In the genomic region with DNA sequence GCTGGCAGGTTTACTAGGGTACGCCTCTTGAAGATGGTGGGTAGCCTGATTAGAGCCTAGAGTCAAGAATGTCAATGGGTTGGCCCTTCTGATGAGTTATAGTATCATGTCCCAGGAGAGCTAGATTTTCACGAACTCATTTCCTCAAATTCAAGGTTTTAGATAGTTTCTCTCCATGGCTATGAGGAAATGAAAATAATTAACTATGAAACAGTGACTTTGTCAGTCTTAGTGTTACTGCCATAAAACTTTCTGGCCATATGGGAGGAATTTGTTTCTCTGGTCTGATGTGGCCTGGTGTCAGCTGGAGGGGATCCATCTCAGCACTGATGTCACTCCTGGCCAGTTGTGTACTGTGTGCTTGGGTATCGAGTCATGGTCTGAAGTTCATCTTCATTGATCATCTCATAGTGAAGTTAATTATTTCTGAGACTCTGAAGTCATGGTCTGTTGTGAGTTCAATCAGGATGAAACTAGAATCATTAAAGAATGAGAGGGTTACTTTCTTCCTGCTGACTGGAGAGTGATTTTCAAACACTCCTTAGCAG, we compare ENCODE assay signal across 14 cellular contexts. TPM values are rescaled to one million over a fixed set of nuclear protein-coding genes. Genes with fewer than 3 reads are reported as not detected.
DNase-seq lines count a peak whose midpoint lies in the region; ATAC-seq, FAIRE-seq and TF ChIP-seq lines count a peak whose summit lies in the region.
"Had no signal": no experiment of that assay in that cellular context is flagged by ENCODE, and none has a peak within 500 bp of the region (broad histone marks: within the 10 kb centered on the region; RNA-seq: fewer than 3 reads in every experiment).

No MANE protein-coding gene starts in this region.

- H3K79me2 ChIP-seq in neural progenitor cell (ENCODE audit: low read depth) = no peaks in the 10 kb centered on the region

- no peak overlapping the region for H3K9ac ChIP-seq in neural progenitor cell

- peaks cover 3% of the 10 kb centered on the region for H3K9me3 Mint-ChIP-seq in neural progenitor cell

- no peak overlapping the region for H3K4me2 ChIP-seq in neural progenitor cell

- no peaks in the 10 kb centered on the region for H3K27me3 ChIP-seq in neural progenitor cell

- H3K9me3 ChIP-seq in neural progenitor cell (ENCODE audit: low read depth) = no peaks in the 10 kb centered on the region

- no peak overlapping the region for H3K4me3 ChIP-seq in neural progenitor cell

- H3K36me3 ChIP-seq in neural progenitor cell = no peaks in the 10 kb centered on the region

- no peak overlapping the region for H3K27ac ChIP-seq in neural progenitor cell

- H3K4me1 ChIP-seq in neural progenitor cell = no peaks in the 10 kb centered on the region

- ATAC-seq in GM21390 (IDR thresholded peaks at IDR 0.05; ENCODE audit: unreplicated experiment) = peak; percentile 71
- ATAC-seq in GM21360 (IDR thresholded peaks at IDR 0.05; ENCODE audit: unreplicated experiment) = no peak

- no peaks in the 10 kb centered on the region for H3F3A ChIP-seq in neural progenitor cell (ENCODE audit: low read depth)

- no peak for TF ChIP-seq CTCF in neural progenitor cell (IDR thresholded peaks at IDR 0.05)

- H3K36me3 Mint-ChIP-seq in neural progenitor cell = no peaks in the 10 kb centered on the region

- H4K20me1 ChIP-seq in neural progenitor cell (ENCODE audit: low read depth) = no peaks in the 10 kb centered on the region

- H3K4me3 Mint-ChIP-seq in neural progenitor cell = no peak overlapping the region

- H2AFZ ChIP-seq in neural progenitor cell (replicated peaks) = no peak overlapping the region

- H3K27ac Mint-ChIP-seq in neural progenitor cell = no peak overlapping the region

- H3K27me3 Mint-ChIP-seq in neural progenitor cell (ENCODE audit: insufficient read depth, low read depth) = peaks cover 5% of the 10 kb centered on the region

- peaks cover 7% of the 10 kb centered on the region for H3K4me1 Mint-ChIP-seq in neural progenitor cell

- no peak for FAIRE-seq in HTR-8/SVneo (lab: Jason Lieb, UNC)
- FAIRE-seq: endothelial cell of umbilical vein, TTC549, urothelium cell line had no signal

- DNase-seq in CD1c-positive myeloid dendritic cell (ENCODE audit: extremely low spot score) = peak; percentile 22
- peak; percentile 78 for DNase-seq in HT-29 (ENCODE audit: low spot score)
- peak; percentile 33 for DNase-seq in germinal center (ENCODE audit: low spot score)
- DNase-seq in neural progenitor cell (ENCODE audit: low spot score) = no peak
- no peak for DNase-seq in HTR-8/SVneo (ENCODE audit: insufficient read length, low spot score)
- DNase-seq in SW480 (ENCODE audit: low spot score) = no peak
- DNase-seq: AML-193, mesendoderm, NCI-H69 had no signal

RNA-seq across cellular contexts. Expression of a gene that starts 49.4 kb away (rescaled TPM):
- total RNA-seq in HT-29 (2014; rRNA removed; shearing (Covaris generic)) = not detected in 2 replicates
- total RNA-seq in neural progenitor cell (ENCODE audit: low replicate concordance) = 0.21 and 0.46 TPM in 2 replicates
- total RNA-seq: endothelial cell of umbilical vein had no signal

Comparison
In these comparisons a context has a peak if more than half of its experiments do, and no peak if none do; other contexts are left out.
1. DNase-seq: peak in CD1c-positive myeloid dendritic cell (single experiment), HT-29 (single experiment) and germinal center (single experiment); none in neural progenitor cell (single experiment), HTR-8/SVneo (single experiment) and SW480 (single experiment).